ENCODE assay signal across 14 cellular contexts in genomic region chr7:21771906-21772610, GRCh38.
DNase-seq lines count a peak whose midpoint lies in the region; FAIRE-seq and TF ChIP-seq lines count a peak whose summit lies in the region.
"Had no signal": no experiment of that assay in that cellular context is flagged by ENCODE, and none has a peak within 500 bp of the region (broad histone marks: within the 10 kb centered on the region; RNA-seq: fewer than 3 reads in every experiment).

No MANE protein-coding gene starts in this region.

- 5% methylated on average over 5 of the region's 5 CpGs; no CpG with 5 or more reads in 1 of the 2 experiments for WGBS in H1 (ENCODE audit: extremely low coverage in 1 of 2, insufficient coverage in 1 of 2, insufficient read length in 1 of 2, insufficient replicate concordance in 2 of 2, low coverage in 1 of 2, low lambda C conversion rate in 2 of 2, missing lambda C conversion rate in 1 of 2), 2 experiments

- H3K14ac ChIP-seq in H1 (ENCODE audit: insufficient read length) = no peak overlapping the region

- no peak overlapping the region for H2BK20ac ChIP-seq in H1 (ENCODE audit: low read length)

- H3K18ac ChIP-seq in H1 (ENCODE audit: extremely low read depth, low read length) = no peak overlapping the region

- POLR2A ChIA-PET in H1 (lab: Charles Lee; ENCODE audit: partially characterized antibody) = interaction anchor here (0.6 to 0.9 kb wide), 2 partner anchors 174 to 272 kb away, joined by 3 read pairs; partner anchors contain the start of gene CDCA7L

- H3K4me3 ChIP-seq in H1 (ENCODE audit: extremely low read depth in 1 of 4, insufficient read depth in 2 of 4, low read depth in 3 of 4, low read length in 4 of 4) = no peak overlapping the region; a peak in 1 of 8 replicates

- peak overlapping the region in 1 of 2 experiments; percentile 28; a peak in 1 of 4 replicates for H3K4me2 ChIP-seq in H1 (ENCODE audit: insufficient read depth in 1 of 2, low read depth in 2 of 2, low read length in 2 of 2)

- H3K4me1 ChIP-seq in H1 (replicated peaks in 1 of 4; ENCODE audit: control insufficient read depth in 3 of 4, insufficient read depth in 4 of 4, low read length in 3 of 4) = peaks cover 0 to 18% (median 10%) of the 10 kb centered on the region in 4 experiments; a peak in 6 of 7 replicates

- H3K9ac ChIP-seq in H1 (replicated peaks in 1 of 4; ENCODE audit: extremely low read depth in 1 of 4, low read depth in 3 of 4, low read length in 3 of 4) = no peak overlapping the region

- no peak overlapping the region for H2AK5ac ChIP-seq in H1 (ENCODE audit: low read depth, low read length)

- H3K79me1 ChIP-seq in H1 (ENCODE audit: low read depth, low read length) = no peaks in the 10 kb centered on the region

- CTCF ChIA-PET in H1 (lab: Charles Lee; ENCODE audit: partially characterized antibody) = interaction anchor here (0.6 to 0.9 kb wide), 6 partner anchors 8 to 596 kb away, joined by 3 to 4 read pairs (median 4); no protein-coding TSS in a partner anchor

- FAIRE-seq in H1 (lab: Jason Lieb, UNC) = peak; percentile 85

- H3K23ac ChIP-seq in H1 (ENCODE audit: insufficient read length) = no peak overlapping the region

- no peak overlapping the region for H3K27ac ChIP-seq in H1 (ENCODE audit: low read depth, low read length)

- no peak overlapping the region for H3K4ac ChIP-seq in H1 (replicated peaks; ENCODE audit: insufficient read length, low read depth, low read length)

- TF ChIP-seq CTCF in H1 (IDR thresholded peaks at IDR 0.05; ENCODE audit: control extremely low read depth in 1 of 3, insufficient read depth in 1 of 3, low read depth in 1 of 3, low read length in 3 of 3) = no peak

- H2BK12ac ChIP-seq in H1 (ENCODE audit: low read depth, low read length) = no peak overlapping the region

- no peaks in the 10 kb centered on the region for H3K23me2 ChIP-seq in H1 (ENCODE audit: low read depth, low read length)

- TF ChIP-seq RAD21 in H1 (IDR thresholded peaks at IDR 0.05 in 1 of 2, conservative IDR thresholded peaks at IDR 0.05 in 1 of 2; ENCODE audit: low read depth in 2 of 2, low read length in 2 of 2) = no peak; a peak in 1 of 4 replicates

- no peak overlapping the region for H3K56ac ChIP-seq in H1 (replicated peaks; ENCODE audit: insufficient read length, low read depth, low read length)

- H2BK5ac ChIP-seq in H1 (ENCODE audit: low read depth, low read length) = no peak overlapping the region

- H2AFZ ChIP-seq in H1 (ENCODE audit: low read length) = no peak overlapping the region

- no peaks in the 10 kb centered on the region for H3K9me3 ChIP-seq in H1 (ENCODE audit: insufficient read depth in 2 of 2, low read depth in 1 of 2, low read length in 1 of 2)

- H4K20me1 ChIP-seq in H1 (replicated peaks in 1 of 2; ENCODE audit: control insufficient read depth in 1 of 2, insufficient read depth in 2 of 2, low read length in 2 of 2) = no peaks in the 10 kb centered on the region

- H4K8ac ChIP-seq in H1 (ENCODE audit: extremely low read depth, insufficient read depth, low read length) = no peak overlapping the region

- H4K5ac ChIP-seq in H1 (ENCODE audit: insufficient read length, low read depth, low read length) = no peak overlapping the region

- no peak; a peak in 1 of 3 replicates for TF ChIP-seq EP300 in H1 (IDR thresholded peaks at IDR 0.05; ENCODE audit: borderline replicate concordance in 1 of 2, low read depth in 2 of 2, low read length in 2 of 2)

- no peaks in the 10 kb centered on the region for H3K36me3 ChIP-seq in H1 (ENCODE audit: control insufficient read depth in 2 of 4, insufficient read depth in 4 of 4, low read length in 3 of 4)

- no peak overlapping the region for H2BK15ac ChIP-seq in H1 (ENCODE audit: low read length)

- no peaks in the 10 kb centered on the region for H3K79me2 ChIP-seq in H1 (ENCODE audit: control insufficient read depth in 1 of 2, insufficient read depth in 2 of 2, low read length in 2 of 2)

- peak; percentile 62 for DNase-seq in ELF-1 (ENCODE audit: low read depth, low spot score)
- DNase-seq in NCI-H146 treated with DMSO at 0.1 percent for 48 hours (lab: John Stamatoyannopoulos, UW; ENCODE audit: unreplicated experiment) = peak; percentile 64
- DNase-seq in H1 (ENCODE audit: low read depth in 1 of 2, low spot score in 2 of 2) = peak in 1 of 2 experiments; percentile 34
- peak; percentile 29 for DNase-seq in midbrain (lab: John Stamatoyannopoulos, UW)
- no peak for DNase-seq in stimulated activated CD4-positive, alpha-beta T cell treated with anti-CD3 and anti-CD28 coated beads, Interleukin-2, amount 100 ng/mL, for 24 hours
- no peak for DNase-seq in HCEC 1CT
- no peak for DNase-seq in NCI-H2171 treated with DMSO at 0.1 percent for 48 hours (lab: John Stamatoyannopoulos, UW)
- DNase-seq: activated CD8-positive, alpha-beta T cell treated with anti-CD3 and anti-CD28 coated beads, Interleukin-2, amount 10 ng/mL, durations not matched to agents 7 days and 5 days; activated naive CD8-positive, alpha-beta T cell treated with anti-CD3 and anti-CD28 coated beads, Interleukin-2, amount 10 ng/mL, durations not matched to agents 7 days and 5 days; Calu3; immature natural killer cell; natural killer cell; NCI-H82; SW 1271 had no signal

- TF ChIP-seq POLR2A in H1 (IDR thresholded peaks at IDR 0.05; ENCODE audit: control extremely low read depth in 1 of 2, low read depth in 2 of 2, low read length in 2 of 2) = no peak

- no peak overlapping the region for H4K91ac ChIP-seq in H1 (replicated peaks; ENCODE audit: insufficient read length, low read length)

- H2BK120ac ChIP-seq in H1 (replicated peaks; ENCODE audit: low read depth, low read length) = no peak overlapping the region

- H3K27me3 ChIP-seq in H1 (replicated peaks in 1 of 4; ENCODE audit: control insufficient read depth in 3 of 4, extremely low read depth in 1 of 4, insufficient read depth in 3 of 4, low read length in 3 of 4) = no peaks in the 10 kb centered on the region

TF ChIP-seq in H1, 55 proteins besides CTCF, POLR2A, EP300 and RAD21:
- TF ChIP-seq BCL11A (IDR thresholded peaks at IDR 0.05; ENCODE audit: low read depth in 2 of 2, low read length in 2 of 2) (no peak), NANOG (IDR thresholded peaks at IDR 0.05; ENCODE audit: insufficient read depth, low read depth, low read length, poor library complexity, severe bottlenecking) (peak; percentile 48), TCF12 (IDR thresholded peaks at IDR 0.05; ENCODE audit: low read depth, low read length) (0 out of 2 replicates have a peak, but pooled peaks have one; percentile 51), YY1 (IDR thresholded peaks at IDR 0.05; ENCODE audit: low read depth, low read length) (0 out of 2 replicates have a peak, but pooled peaks have one; percentile 40), POU5F1 (IDR thresholded peaks at IDR 0.05; ENCODE audit: low read depth, low read length) (no peak)

Comparison
In these comparisons a context has a peak if more than half of its experiments do, and no peak if none do; other contexts are left out.
1. DNase-seq: peak in ELF-1 (single experiment), NCI-H146 treated with DMSO at 0.1 percent for 48 hours (single experiment) and midbrain (single experiment); none in stimulated activated CD4-positive, alpha-beta T cell treated with anti-CD3 and anti-CD28 coated beads, Interleukin-2, amount 100 ng/mL, for 24 hours (0 of 2), HCEC 1CT (single experiment) and NCI-H2171 treated with DMSO at 0.1 percent for 48 hours (single experiment).